In the genomic region with DNA sequence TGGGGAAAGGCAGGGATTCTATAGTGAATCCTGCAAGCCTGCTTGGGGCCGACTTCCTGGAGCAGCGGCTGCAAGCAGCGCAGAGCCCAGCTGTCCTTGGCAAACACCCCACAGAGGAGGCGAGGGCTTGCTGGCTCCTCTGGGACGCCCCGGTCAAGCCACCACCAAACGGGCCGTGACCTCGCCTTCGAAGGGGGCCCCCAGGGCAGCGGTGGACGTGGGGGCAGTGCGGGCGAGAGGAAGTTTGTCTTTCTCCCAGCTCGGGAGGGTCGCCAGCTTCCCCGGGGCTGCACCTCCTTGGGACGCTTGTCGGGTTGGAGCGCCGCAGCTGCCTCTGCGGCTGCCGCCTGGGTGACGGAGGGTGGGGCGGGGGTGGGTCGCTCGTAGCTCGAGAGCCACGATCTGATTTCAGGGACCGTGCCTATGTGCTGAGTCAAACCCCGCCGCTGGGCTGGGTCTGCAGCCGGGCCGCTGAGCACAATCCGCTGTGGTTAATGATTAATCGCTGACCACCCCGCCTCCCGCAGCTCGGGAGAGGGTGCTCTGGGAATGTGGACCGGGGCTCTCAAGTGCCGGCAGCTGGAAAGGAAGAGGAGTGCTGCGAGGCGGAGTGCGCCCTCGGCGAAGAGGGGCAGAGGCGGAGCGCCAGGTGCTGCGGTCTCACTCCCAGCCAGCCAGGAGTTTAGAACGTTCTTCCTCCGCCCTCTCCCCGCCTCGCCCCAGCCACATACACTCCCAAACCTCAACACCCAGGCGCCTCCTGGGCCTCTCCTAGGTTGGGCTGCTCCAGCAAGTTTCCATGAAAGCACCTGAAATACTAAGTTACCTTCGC, we compare ENCODE assay signal across 1 cellular context.
A peak's percentile ranks its signal among the peaks of the same experiment; 100 is the strongest.
TF ChIP-seq lines count a peak whose summit lies in the region.

A gene (plus strand): TSS at position 726 of the 832 bp plus-strand sequence.

TF ChIP-seq in HepG2, 621 proteins besides CTCF, POLR2A, EP300 and RAD21 (continued from another document and continues in another):
- TF ChIP-seq ZNF121 (CRISPR knock-in tag; IDR thresholded peaks at IDR 0.05) (peak; percentile 84), ZNF468 (CRISPR knock-in tag; IDR thresholded peaks at IDR 0.05) (no peak), SIX4 (CRISPR knock-in tag; IDR thresholded peaks at IDR 0.05) (peak; percentile 83), ISL2 (CRISPR knock-in tag; IDR thresholded peaks at IDR 0.05) (peak; percentile 48), HIVEP1 (CRISPR knock-in tag; IDR thresholded peaks at IDR 0.05) (no peak), ZFP41 (CRISPR knock-in tag; IDR thresholded peaks at IDR 0.05; ENCODE audit: borderline replicate concordance) (peak; percentile 87; the same call in 1 of the 2 replicates), MEF2D (CRISPR knock-in tag; IDR thresholded peaks at IDR 0.05) (peak; percentile 46; the same call in 1 of the 2 replicates), TBL1XR1 (IDR thresholded peaks at IDR 0.05; ENCODE audit: borderline replicate concordance, low read length, partially characterized antibody) (no peak), ZC3H13 (CRISPR knock-in tag; IDR thresholded peaks at IDR 0.05) (no peak), NFATC3 (CRISPR knock-in tag; IDR thresholded peaks at IDR 0.05) (no peak), ZNF766 (CRISPR knock-in tag; IDR thresholded peaks at IDR 0.05; ENCODE audit: borderline replicate concordance) (no peak), ZNF296 (CRISPR knock-in tag; conservative IDR thresholded peaks at IDR 0.05) (no peak), ZNF441 (CRISPR knock-in tag; IDR thresholded peaks at IDR 0.05; ENCODE audit: borderline replicate concordance) (peak; percentile 91; the same call in 1 of the 2 replicates), ZNF605 (CRISPR knock-in tag; IDR thresholded peaks at IDR 0.05) (peak; percentile 90; the same call in 1 of the 2 replicates), NR2C2 (CRISPR knock-in tag; IDR thresholded peaks at IDR 0.05; ENCODE audit: borderline replicate concordance) (no peak), HNF4G (IDR thresholded peaks at IDR 0.05; ENCODE audit: borderline replicate concordance, low read depth, low read length) (no peak), HNF4G (CRISPR knock-in tag; IDR thresholded peaks at IDR 0.05; ENCODE audit: borderline replicate concordance, low read depth) (peak; percentile 30; the same call in 1 of the 2 replicates), ZNF607 (CRISPR knock-in tag; IDR thresholded peaks at IDR 0.05; ENCODE audit: borderline replicate concordance) (0 out of 2 replicates have a peak, but pooled peaks have one; percentile 47), MXD4 (CRISPR knock-in tag; IDR thresholded peaks at IDR 0.05) (peak; percentile 40; the same call in 1 of the 2 replicates), ZFYVE20 (CRISPR knock-in tag; IDR thresholded peaks at IDR 0.05; ENCODE audit: borderline replicate concordance, low read depth) (no peak), ZNF746 (CRISPR knock-in tag; IDR thresholded peaks at IDR 0.05) (peak; percentile 51; the same call in 1 of the 2 replicates), FOXK2 (IDR thresholded peaks at IDR 0.05) (no peak), ZNF619 (CRISPR knock-in tag; IDR thresholded peaks at IDR 0.05) (peak; percentile 91), ZNF781 (CRISPR knock-in tag; IDR thresholded peaks at IDR 0.05; ENCODE audit: borderline replicate concordance, not compliant biosample characterization) (no peak), FOXM1 (CRISPR knock-in tag; IDR thresholded peaks at IDR 0.05) (no peak), REPIN1 (CRISPR knock-in tag; IDR thresholded peaks at IDR 0.05; ENCODE audit: borderline replicate concordance, low read depth) (peak; percentile 27; the same call in 1 of the 2 replicates), GABPA (IDR thresholded peaks at IDR 0.05; ENCODE audit: low read depth, low read length) (peak; percentile 38; the same call in 1 of the 2 replicates), GABPA (CRISPR knock-in tag; IDR thresholded peaks at IDR 0.05; ENCODE audit: low read depth) (peak; percentile 69), BORCS8-MEF2B (CRISPR knock-in tag; IDR thresholded peaks at IDR 0.05) (peak; percentile 43; the same call in 1 of the 2 replicates), SALL1 (CRISPR knock-in tag; IDR thresholded peaks at IDR 0.05) (peak; percentile 76), MEIS1 (CRISPR knock-in tag; IDR thresholded peaks at IDR 0.05; ENCODE audit: borderline replicate concordance) (peak; percentile 89), ZFP36L1 (CRISPR knock-in tag; IDR thresholded peaks at IDR 0.05) (no peak), THYN1 (CRISPR knock-in tag; IDR thresholded peaks at IDR 0.05; ENCODE audit: borderline replicate concordance, low read depth) (no peak), ZBTB42 (CRISPR knock-in tag; IDR thresholded peaks at IDR 0.05) (0 out of 2 replicates have a peak, but pooled peaks have one; percentile 50), NCOR1 (IDR thresholded peaks at IDR 0.05; ENCODE audit: borderline replicate concordance, low read length) (peak; percentile 39; the same call in 1 of the 2 replicates), ZC3H4 (CRISPR knock-in tag; IDR thresholded peaks at IDR 0.05; ENCODE audit: borderline replicate concordance) (no peak), GATAD1 (CRISPR knock-in tag; IDR thresholded peaks at IDR 0.05) (no peak; the same call in 1 of the 2 replicates), ZNF749 (CRISPR knock-in tag; IDR thresholded peaks at IDR 0.05; ENCODE audit: borderline replicate concordance) (no peak), ZSCAN9 (CRISPR knock-in tag; IDR thresholded peaks at IDR 0.05; ENCODE audit: borderline replicate concordance) (no peak), KMT2A (CRISPR knock-in tag; IDR thresholded peaks at IDR 0.05) (no peak; the same call in 1 of the 2 replicates), HHEX (CRISPR knock-in tag; IDR thresholded peaks at IDR 0.05) (no peak), NFYC (CRISPR knock-in tag; IDR thresholded peaks at IDR 0.05) (no peak), MIXL1 (CRISPR knock-in tag; IDR thresholded peaks at IDR 0.05) (0 out of 2 replicates have a peak, but pooled peaks have one; percentile 49), ZSCAN22 (CRISPR knock-in tag; IDR thresholded peaks at IDR 0.05) (no peak), KLF16 (CRISPR knock-in tag; IDR thresholded peaks at IDR 0.05) (peak in 1 of 2 experiments; percentile 73; a peak in 2 of 4 replicates), KDM5A (IDR thresholded peaks at IDR 0.05; ENCODE audit: borderline replicate concordance, low read length) (no peak)
- TF ChIP-seq, protein P1, sequence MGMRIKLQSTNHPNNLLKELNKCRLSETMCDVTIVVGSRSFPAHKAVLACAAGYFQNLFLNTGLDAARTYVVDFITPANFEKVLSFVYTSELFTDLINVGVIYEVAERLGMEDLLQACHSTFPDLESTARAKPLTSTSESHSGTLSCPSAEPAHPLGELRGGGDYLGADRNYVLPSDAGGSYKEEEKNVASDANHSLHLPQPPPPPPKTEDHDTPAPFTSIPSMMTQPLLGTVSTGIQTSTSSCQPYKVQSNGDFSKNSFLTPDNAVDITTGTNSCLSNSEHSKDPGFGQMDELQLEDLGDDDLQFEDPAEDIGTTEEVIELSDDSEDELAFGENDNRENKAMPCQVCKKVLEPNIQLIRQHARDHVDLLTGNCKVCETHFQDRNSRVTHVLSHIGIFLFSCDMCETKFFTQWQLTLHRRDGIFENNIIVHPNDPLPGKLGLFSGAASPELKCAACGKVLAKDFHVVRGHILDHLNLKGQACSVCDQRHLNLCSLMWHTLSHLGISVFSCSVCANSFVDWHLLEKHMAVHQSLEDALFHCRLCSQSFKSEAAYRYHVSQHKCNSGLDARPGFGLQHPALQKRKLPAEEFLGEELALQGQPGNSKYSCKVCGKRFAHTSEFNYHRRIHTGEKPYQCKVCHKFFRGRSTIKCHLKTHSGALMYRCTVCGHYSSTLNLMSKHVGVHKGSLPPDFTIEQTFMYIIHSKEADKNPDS (CRISPR knock-in tag; IDR thresholded peaks at IDR 0.05), result 0 out of 2 replicates have a peak, but pooled peaks have one; percentile 14
- TF ChIP-seq, protein P2, sequence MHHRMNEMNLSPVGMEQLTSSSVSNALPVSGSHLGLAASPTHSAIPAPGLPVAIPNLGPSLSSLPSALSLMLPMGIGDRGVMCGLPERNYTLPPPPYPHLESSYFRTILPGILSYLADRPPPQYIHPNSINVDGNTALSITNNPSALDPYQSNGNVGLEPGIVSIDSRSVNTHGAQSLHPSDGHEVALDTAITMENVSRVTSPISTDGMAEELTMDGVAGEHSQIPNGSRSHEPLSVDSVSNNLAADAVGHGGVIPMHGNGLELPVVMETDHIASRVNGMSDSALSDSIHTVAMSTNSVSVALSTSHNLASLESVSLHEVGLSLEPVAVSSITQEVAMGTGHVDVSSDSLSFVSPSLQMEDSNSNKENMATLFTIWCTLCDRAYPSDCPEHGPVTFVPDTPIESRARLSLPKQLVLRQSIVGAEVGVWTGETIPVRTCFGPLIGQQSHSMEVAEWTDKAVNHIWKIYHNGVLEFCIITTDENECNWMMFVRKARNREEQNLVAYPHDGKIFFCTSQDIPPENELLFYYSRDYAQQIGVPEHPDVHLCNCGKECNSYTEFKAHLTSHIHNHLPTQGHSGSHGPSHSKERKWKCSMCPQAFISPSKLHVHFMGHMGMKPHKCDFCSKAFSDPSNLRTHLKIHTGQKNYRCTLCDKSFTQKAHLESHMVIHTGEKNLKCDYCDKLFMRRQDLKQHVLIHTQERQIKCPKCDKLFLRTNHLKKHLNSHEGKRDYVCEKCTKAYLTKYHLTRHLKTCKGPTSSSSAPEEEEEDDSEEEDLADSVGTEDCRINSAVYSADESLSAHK (CRISPR knock-in tag; IDR thresholded peaks at IDR 0.05; ENCODE audit: borderline replicate concordance), result no peak
- TF ChIP-seq, protein P3, sequence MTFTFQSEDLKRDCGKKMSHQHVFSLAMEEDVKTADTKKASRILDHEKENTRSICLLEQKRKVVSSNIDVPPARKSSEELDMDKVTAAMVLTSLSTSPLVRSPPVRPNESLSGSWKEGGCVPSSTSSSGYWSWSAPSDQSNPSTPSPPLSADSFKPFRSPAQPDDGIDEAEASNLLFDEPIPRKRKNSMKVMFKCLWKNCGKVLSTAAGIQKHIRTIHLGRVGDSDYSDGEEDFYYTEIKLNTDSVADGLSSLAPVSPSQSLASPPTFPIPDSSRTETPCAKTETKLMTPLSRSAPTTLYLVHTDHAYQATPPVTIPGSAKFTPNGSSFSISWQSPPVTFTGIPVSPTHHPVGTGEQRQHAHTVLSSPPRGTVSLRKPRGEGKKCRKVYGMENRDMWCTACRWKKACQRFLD (CRISPR knock-in tag; IDR thresholded peaks at IDR 0.05; ENCODE audit: borderline replicate concordance), result no peak
- TF ChIP-seq, protein P4, sequence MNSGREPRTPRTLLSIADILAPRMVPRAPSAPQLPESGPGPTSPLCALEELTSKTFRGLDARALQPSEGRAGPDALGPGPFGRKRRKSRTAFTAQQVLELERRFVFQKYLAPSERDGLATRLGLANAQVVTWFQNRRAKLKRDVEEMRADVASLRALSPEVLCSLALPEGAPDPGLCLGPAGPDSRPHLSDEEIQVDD (CRISPR knock-in tag; IDR thresholded peaks at IDR 0.05; ENCODE audit: borderline replicate concordance), result no peak
- TF ChIP-seq, protein P5, sequence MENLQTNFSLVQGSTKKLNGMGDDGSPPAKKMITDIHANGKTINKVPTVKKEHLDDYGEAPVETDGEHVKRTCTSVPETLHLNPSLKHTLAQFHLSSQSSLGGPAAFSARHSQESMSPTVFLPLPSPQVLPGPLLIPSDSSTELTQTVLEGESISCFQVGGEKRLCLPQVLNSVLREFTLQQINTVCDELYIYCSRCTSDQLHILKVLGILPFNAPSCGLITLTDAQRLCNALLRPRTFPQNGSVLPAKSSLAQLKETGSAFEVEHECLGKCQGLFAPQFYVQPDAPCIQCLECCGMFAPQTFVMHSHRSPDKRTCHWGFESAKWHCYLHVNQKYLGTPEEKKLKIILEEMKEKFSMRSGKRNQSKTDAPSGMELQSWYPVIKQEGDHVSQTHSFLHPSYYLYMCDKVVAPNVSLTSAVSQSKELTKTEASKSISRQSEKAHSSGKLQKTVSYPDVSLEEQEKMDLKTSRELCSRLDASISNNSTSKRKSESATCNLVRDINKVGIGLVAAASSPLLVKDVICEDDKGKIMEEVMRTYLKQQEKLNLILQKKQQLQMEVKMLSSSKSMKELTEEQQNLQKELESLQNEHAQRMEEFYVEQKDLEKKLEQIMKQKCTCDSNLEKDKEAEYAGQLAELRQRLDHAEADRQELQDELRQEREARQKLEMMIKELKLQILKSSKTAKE (CRISPR knock-in tag; IDR thresholded peaks at IDR 0.05; ENCODE audit: borderline replicate concordance), result peak; percentile 24; the same call in 1 of the 2 replicates
- TF ChIP-seq, protein P6, sequence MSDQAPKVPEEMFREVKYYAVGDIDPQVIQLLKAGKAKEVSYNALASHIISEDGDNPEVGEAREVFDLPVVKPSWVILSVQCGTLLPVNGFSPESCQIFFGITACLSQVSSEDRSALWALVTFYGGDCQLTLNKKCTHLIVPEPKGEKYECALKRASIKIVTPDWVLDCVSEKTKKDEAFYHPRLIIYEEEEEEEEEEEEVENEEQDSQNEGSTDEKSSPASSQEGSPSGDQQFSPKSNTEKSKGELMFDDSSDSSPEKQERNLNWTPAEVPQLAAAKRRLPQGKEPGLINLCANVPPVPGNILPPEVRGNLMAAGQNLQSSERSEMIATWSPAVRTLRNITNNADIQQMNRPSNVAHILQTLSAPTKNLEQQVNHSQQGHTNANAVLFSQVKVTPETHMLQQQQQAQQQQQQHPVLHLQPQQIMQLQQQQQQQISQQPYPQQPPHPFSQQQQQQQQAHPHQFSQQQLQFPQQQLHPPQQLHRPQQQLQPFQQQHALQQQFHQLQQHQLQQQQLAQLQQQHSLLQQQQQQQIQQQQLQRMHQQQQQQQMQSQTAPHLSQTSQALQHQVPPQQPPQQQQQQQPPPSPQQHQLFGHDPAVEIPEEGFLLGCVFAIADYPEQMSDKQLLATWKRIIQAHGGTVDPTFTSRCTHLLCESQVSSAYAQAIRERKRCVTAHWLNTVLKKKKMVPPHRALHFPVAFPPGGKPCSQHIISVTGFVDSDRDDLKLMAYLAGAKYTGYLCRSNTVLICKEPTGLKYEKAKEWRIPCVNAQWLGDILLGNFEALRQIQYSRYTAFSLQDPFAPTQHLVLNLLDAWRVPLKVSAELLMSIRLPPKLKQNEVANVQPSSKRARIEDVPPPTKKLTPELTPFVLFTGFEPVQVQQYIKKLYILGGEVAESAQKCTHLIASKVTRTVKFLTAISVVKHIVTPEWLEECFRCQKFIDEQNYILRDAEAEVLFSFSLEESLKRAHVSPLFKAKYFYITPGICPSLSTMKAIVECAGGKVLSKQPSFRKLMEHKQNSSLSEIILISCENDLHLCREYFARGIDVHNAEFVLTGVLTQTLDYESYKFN (CRISPR knock-in tag; conservative IDR thresholded peaks at IDR 0.05), result peak; percentile 80
- TF ChIP-seq, protein P7, sequence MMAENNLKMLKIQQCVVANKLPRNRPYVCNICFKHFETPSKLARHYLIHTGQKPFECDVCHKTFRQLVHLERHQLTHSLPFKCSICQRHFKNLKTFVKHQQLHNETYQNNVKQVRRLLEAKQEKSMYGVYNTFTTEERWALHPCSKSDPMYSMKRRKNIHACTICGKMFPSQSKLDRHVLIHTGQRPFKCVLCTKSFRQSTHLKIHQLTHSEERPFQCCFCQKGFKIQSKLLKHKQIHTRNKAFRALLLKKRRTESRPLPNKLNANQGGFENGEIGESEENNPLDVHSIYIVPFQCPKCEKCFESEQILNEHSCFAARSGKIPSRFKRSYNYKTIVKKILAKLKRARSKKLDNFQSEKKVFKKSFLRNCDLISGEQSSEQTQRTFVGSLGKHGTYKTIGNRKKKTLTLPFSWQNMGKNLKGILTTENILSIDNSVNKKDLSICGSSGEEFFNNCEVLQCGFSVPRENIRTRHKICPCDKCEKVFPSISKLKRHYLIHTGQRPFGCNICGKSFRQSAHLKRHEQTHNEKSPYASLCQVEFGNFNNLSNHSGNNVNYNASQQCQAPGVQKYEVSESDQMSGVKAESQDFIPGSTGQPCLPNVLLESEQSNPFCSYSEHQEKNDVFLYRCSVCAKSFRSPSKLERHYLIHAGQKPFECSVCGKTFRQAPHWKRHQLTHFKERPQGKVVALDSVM (CRISPR knock-in tag; IDR thresholded peaks at IDR 0.05), result peak; percentile 33; the same call in 1 of the 2 replicates
